ENCODE assay signal across 23 cellular contexts in genomic region chr2:75822336-75822735, GRCh38.
DNase-seq lines count a peak whose midpoint lies in the region; ATAC-seq and TF ChIP-seq lines count a peak whose summit lies in the region.
"Had no signal": no experiment of that assay in that cellular context is flagged by ENCODE, and none has a peak within 500 bp of the region (broad histone marks: within the 10 kb centered on the region; RNA-seq: fewer than 3 reads in every experiment).

No MANE protein-coding gene starts in this region.

- H3K27me3 Mint-ChIP-seq in neural crest cell (ENCODE audit: low read depth) (no peaks in the 10 kb centered on the region), T-helper 17 cell (peaks cover 4% of the 10 kb centered on the region)

- in situ Hi-C loops in mammary epithelial cell (cut with MboI; ENCODE audit: low sequenced_read_pairs in 2 of 2): no loop called here

- no peak overlapping the region for H3K4me2 ChIP-seq in mammary epithelial cell (ENCODE audit: insufficient read depth, low read depth, low read length)
- H3K4me2 ChIP-seq: A549; BLaER1 treated with 17β-estradiol and CSF1 and Interleukin-3, amounts not matched to agents 10 nM and 100 nM had no signal

- H3K4me3 Mint-ChIP-seq in neural crest cell (no peak overlapping the region), T-helper 17 cell (no peak overlapping the region)
- H3K4me3 Mint-ChIP-seq: CD14-positive monocyte; CD4-positive, alpha-beta T cell; CD8-positive, alpha-beta memory T cell had no signal

- H3K27ac Mint-ChIP-seq in neural crest cell (ENCODE audit: unreplicated experiment): peak overlapping the region; percentile 9
- no peak overlapping the region for H3K27ac Mint-ChIP-seq in T-helper 17 cell
- H3K27ac Mint-ChIP-seq: CD14-positive monocyte; CD4-positive, alpha-beta T cell; CD8-positive, alpha-beta memory T cell had no signal

- no TSS peak for BruUV-seq in mammary epithelial cell (replicated peaks; lab: Mats Ljungman, UMichigan)

- no peak overlapping the region for H3K9ac ChIP-seq in mammary epithelial cell (ENCODE audit: insufficient read depth, low read length)
- H3K9ac ChIP-seq: BLaER1 treated with 17β-estradiol and CSF1 and Interleukin-3, amounts not matched to agents 10 nM and 100 nM had no signal

- H3K4me1 ChIP-seq in mammary epithelial cell (ENCODE audit: insufficient read depth, low read length): no peaks in the 10 kb centered on the region
- H3K4me1 ChIP-seq: A549; BE2C; BLaER1 treated with 17β-estradiol and CSF1 and Interleukin-3, amounts not matched to agents 10 nM and 100 nM had no signal

- peaks cover 24% of the 10 kb centered on the region for H3K9me3 Mint-ChIP-seq in neural crest cell

- H3K36me3 ChIP-seq in mammary epithelial cell (ENCODE audit: insufficient read depth, low read length): no peaks in the 10 kb centered on the region
- H3K36me3 ChIP-seq: BE2C; BLaER1 treated with 17β-estradiol and CSF1 and Interleukin-3, amounts not matched to agents 10 nM and 100 nM had no signal

- no peaks in the 10 kb centered on the region for H3K36me3 Mint-ChIP-seq in neural crest cell (ENCODE audit: low read depth)
- H3K36me3 Mint-ChIP-seq in T-helper 17 cell (ENCODE audit: low read depth): no peaks in the 10 kb centered on the region
- H3K36me3 Mint-ChIP-seq: CD14-positive monocyte; CD8-positive, alpha-beta memory T cell had no signal

- CTCF ChIA-PET in mammary epithelial cell (lab: Charles Lee; ENCODE audit: low non-redundant PET): no interaction called here

- no peak overlapping the region for H2AFZ ChIP-seq in mammary epithelial cell (ENCODE audit: low read depth, low read length)

- peak; percentile 36 for DNase-seq in ELF-1 (ENCODE audit: low read depth, low spot score)
- DNase-seq in mammary epithelial cell: peak; percentile 10
- peak; percentile 64 for DNase-seq in epithelial cell of esophagus (ENCODE audit: low read depth)
- no peak for DNase-seq in neural crest cell (ENCODE audit: low read depth, low spot score)
- DNase-seq in hypothalamus (lab: John Stamatoyannopoulos, UW): no peak
- no peak for DNase-seq in activated CD4-positive, alpha-beta T cell treated with anti-CD3 and anti-CD28 coated beads, Interleukin-2, amount 50 U/mL, for 4 hours
- no peak for DNase-seq in T-helper 17 cell
- DNase-seq: 8988T; ACHN; AML-193; BE2C; CD4-positive, alpha-beta T cell; CD8-positive, alpha-beta memory T cell; DMS 273 treated with DMSO at 0.1 percent for 48 hours; DMS79; EL; GF-D8; GOT3; H7; HCEC 1CT had no signal

- dilution Hi-C loops in mammary epithelial cell (cut with HindIII; ENCODE audit: low sequenced_read_pairs): no loop called here

- H4K20me1 ChIP-seq in mammary epithelial cell (ENCODE audit: insufficient read depth, low read length): no peaks in the 10 kb centered on the region
- H4K20me1 ChIP-seq: BLaER1 treated with 17β-estradiol and CSF1 and Interleukin-3, amounts not matched to agents 10 nM and 100 nM had no signal

- H3K27ac ChIP-seq in mammary epithelial cell (ENCODE audit: insufficient read depth, low read depth, low read length): no peak overlapping the region
- H3K27ac ChIP-seq: A549; BLaER1 treated with 17β-estradiol and CSF1 and Interleukin-3, amounts not matched to agents 10 nM and 100 nM had no signal

- H3K79me2 ChIP-seq in mammary epithelial cell (ENCODE audit: insufficient read depth, low read length): no peaks in the 10 kb centered on the region

- no peak for TF ChIP-seq CTCF in mammary epithelial cell (conservative IDR thresholded peaks at IDR 0.05 in 1 of 2, IDR thresholded peaks at IDR 0.05 in 1 of 2; ENCODE audit: extremely low read depth in 1 of 2, insufficient read depth in 1 of 2, low read depth in 1 of 2, low read length in 2 of 2)
- TF ChIP-seq CTCF in epithelial cell of esophagus (IDR thresholded peaks at IDR 0.05; ENCODE audit: insufficient read depth, low read depth, low read length, missing control alignments): no peak
- no peak for TF ChIP-seq CTCF in neural crest cell (conservative IDR thresholded peaks at IDR 0.05)

- no peak for ATAC-seq in T-helper 17 cell
- ATAC-seq: A549 had no signal

- WGBS in mammary epithelial cell (ENCODE audit: low coverage, missing lambda C conversion rate): 43% methylated on average over 2 of the region's 2 CpGs

- no peaks in the 10 kb centered on the region for H3K27me3 ChIP-seq in mammary epithelial cell (ENCODE audit: insufficient read depth, low read length)
- H3K27me3 ChIP-seq: BE2C; BLaER1 treated with 17β-estradiol and CSF1 and Interleukin-3, amounts not matched to agents 10 nM and 100 nM had no signal

- intact Hi-C loops in mammary epithelial cell (cut with micrococcal nuclease): no loop called here

- H3K9me3 ChIP-seq in mammary epithelial cell (replicated peaks; ENCODE audit: insufficient read depth, low read length) (no peaks in the 10 kb centered on the region), T-helper 17 cell (ENCODE audit: control insufficient read depth, low read length, poor library complexity, severe bottlenecking) (no peaks in the 10 kb centered on the region)
- H3K9me3 ChIP-seq: A549, BE2C had no signal

- H3K4me3 ChIP-seq in mammary epithelial cell (replicated peaks in 1 of 3; ENCODE audit: insufficient read depth in 1 of 3, low read depth in 2 of 3, low read length in 3 of 3): no peak overlapping the region
- no peak overlapping the region for H3K4me3 ChIP-seq in epithelial cell of esophagus (ENCODE audit: low read length)
- H3K4me3 ChIP-seq: A549; BLaER1 treated with 17β-estradiol and CSF1 and Interleukin-3, amounts not matched to agents 10 nM and 100 nM had no signal

- peaks cover 3% of the 10 kb centered on the region for H3K4me1 Mint-ChIP-seq in neural crest cell
- H3K4me1 Mint-ChIP-seq in T-helper 17 cell: no peaks in the 10 kb centered on the region
- H3K4me1 Mint-ChIP-seq: CD14-positive monocyte; CD8-positive, alpha-beta memory T cell had no signal

Comparison
In these comparisons a context has a peak if more than half of its experiments do, and no peak if none do; other contexts are left out.
1. DNase-seq: peak in ELF-1 (single experiment), mammary epithelial cell (single experiment) and epithelial cell of esophagus (single experiment); none in neural crest cell (single experiment), hypothalamus (0 of 51), activated CD4-positive, alpha-beta T cell treated with anti-CD3 and anti-CD28 coated beads, Interleukin-2, amount 50 U/mL, for 4 hours (0 of 2) and T-helper 17 cell (0 of 3).